In genomic region chr3:196219194-196219969, GRCh38 we compare ENCODE assay signal across 8 cellular contexts. TPM values are rescaled to one million over a fixed set of nuclear protein-coding genes. Genes with fewer than 3 reads are reported as not detected.
DNase-seq lines count a peak whose midpoint lies in the region; ATAC-seq, FAIRE-seq and TF ChIP-seq lines count a peak whose summit lies in the region.

No MANE protein-coding gene starts in this region.

- H3K36me3 ChIP-seq in CD4-positive, CD25-positive, alpha-beta regulatory T cell (ENCODE audit: control insufficient read depth, insufficient read depth, low read length): no peaks in the 10 kb centered on the region
- no peaks in the 10 kb centered on the region for H3K36me3 ChIP-seq in K562 (ENCODE audit: control insufficient read depth, insufficient read depth, low read length)
- no peaks in the 10 kb centered on the region for H3K36me3 ChIP-seq in kidney (ENCODE audit: control insufficient read depth in 1 of 2, insufficient read depth in 2 of 2, low read length in 2 of 2)

- H3K9me1 ChIP-seq in K562 (ENCODE audit: control insufficient read depth, insufficient read depth, low read length): no peaks in the 10 kb centered on the region

- no peak for TF ChIP-seq CTCF in K562 (IDR thresholded peaks at IDR 0.05 in 2 of 3, conservative IDR thresholded peaks at IDR 0.05 in 1 of 3; ENCODE audit: insufficient read depth in 2 of 3, low read depth in 1 of 3, low read length in 3 of 3)
- TF ChIP-seq CTCF in kidney (IDR thresholded peaks at IDR 0.05; ENCODE audit: borderline replicate concordance, extremely low read depth, insufficient read depth): no peak

- H3K79me2 ChIP-seq in K562 (ENCODE audit: control insufficient read depth, insufficient read depth, low read length): no peaks in the 10 kb centered on the region

- no peak for TF ChIP-seq RAD21 in K562 (CRISPR knock-in tag; conservative IDR thresholded peaks at IDR 0.05 in 1 of 2, IDR thresholded peaks at IDR 0.05 in 1 of 2)

- H3K36me3 Mint-ChIP-seq in CD4-positive, CD25-positive, alpha-beta regulatory T cell: no peaks in the 10 kb centered on the region

- peak overlapping the region in 1 of 2 experiments; percentile 62; a peak in 2 of 4 replicates for H3K9ac ChIP-seq in K562 (ENCODE audit: insufficient read depth in 1 of 2, low read depth in 2 of 2, low read length in 2 of 2)
- H3K9ac ChIP-seq in kidney (ENCODE audit: low read length in 2 of 2): peak overlapping the region in 1 of 2 donors; percentile 4

- H4K20me1 ChIP-seq in K562 (replicated peaks; ENCODE audit: control insufficient read depth, insufficient read depth, low read length): no peaks in the 10 kb centered on the region

- no peak overlapping the region for H3K27ac ChIP-seq in CD4-positive, CD25-positive, alpha-beta regulatory T cell (ENCODE audit: insufficient read depth, low read length, poor library complexity, severe bottlenecking)
- H3K27ac ChIP-seq in K562 (ENCODE audit: extremely low read depth, low read depth, low read length) (no peak overlapping the region), kidney (ENCODE audit: low read depth in 2 of 2, low read length in 2 of 2) (no peak overlapping the region)

- H3K4me2 ChIP-seq in K562 (ENCODE audit: insufficient read depth, low read length): peak overlapping the region; percentile 28; the same call in 1 of the 2 replicates

- H3K9me3 Mint-ChIP-seq in CD4-positive, CD25-positive, alpha-beta regulatory T cell: peaks cover 0 to 1% (median 0%) of the 10 kb centered on the region in 7 donors

- in situ Hi-C loops in K562 (cut with MboI): loop anchor here (25.0 kb wide), 1 partner anchor 507 kb away; the partner anchor contains the start of gene MUC20

- no peak for TF ChIP-seq POLR2A in K562 (conservative IDR thresholded peaks at IDR 0.05)

- no TSS peak for BruUV-seq in K562 (replicated peaks; lab: Mats Ljungman, UMichigan)

- H3K9me3 ChIP-seq in CD4-positive, CD25-positive, alpha-beta regulatory T cell (ENCODE audit: control insufficient read depth in 2 of 2, low read length in 2 of 2): no peaks in the 10 kb centered on the region
- no peaks in the 10 kb centered on the region for H3K9me3 ChIP-seq in K562 (replicated peaks; ENCODE audit: control insufficient read depth, insufficient read depth, low read depth, low read length)
- H3K9me3 ChIP-seq in kidney (ENCODE audit: control insufficient read depth in 1 of 2, low read length in 2 of 2): no peaks in the 10 kb centered on the region

- TF ChIP-seq EP300 in K562 (IDR thresholded peaks at IDR 0.05; ENCODE audit: low read length): no peak

- peak; percentile 60 for FAIRE-seq in K562 (lab: Jason Lieb, UNC)
- no peak for FAIRE-seq in kidney (lab: Jason Lieb, UNC)

- H3K4me1 ChIP-seq in CD4-positive, CD25-positive, alpha-beta regulatory T cell (ENCODE audit: control insufficient read depth, insufficient read depth, low read length, poor library complexity, severe bottlenecking): peaks cover 7% of the 10 kb centered on the region
- H3K4me1 ChIP-seq in K562 (replicated peaks in 1 of 2; ENCODE audit: control insufficient read depth in 2 of 2, insufficient read depth in 2 of 2, low read length in 2 of 2) (peaks cover 5 to 31% of the 10 kb centered on the region in 2 experiments; a peak in 4 of 5 replicates), kidney (ENCODE audit: control insufficient read depth in 1 of 2, insufficient read depth in 1 of 2, low read depth in 1 of 2, low read length in 2 of 2) (peaks cover 2 to 3% of the 10 kb centered on the region in 2 donors)

- peak; percentile 89 to 90 for ATAC-seq in CD4-positive, CD25-positive, alpha-beta regulatory T cell (ENCODE audit: low read depth in 2 of 2)
- ATAC-seq in GM21529 (IDR thresholded peaks at IDR 0.05; ENCODE audit: unreplicated experiment) (peak; percentile 82), K562 (peak; percentile 42)

- H3K27ac Mint-ChIP-seq in CD4-positive, CD25-positive, alpha-beta regulatory T cell: peak overlapping the region; percentile 43 to 89 (median 63)

- peak overlapping the region; percentile 72 for H3K4me3 ChIP-seq in CD4-positive, CD25-positive, alpha-beta regulatory T cell (ENCODE audit: low read depth, low read length)
- no peak overlapping the region for H3K4me3 ChIP-seq in K562
- H3K4me3 ChIP-seq in kidney (ENCODE audit: low read length in 2 of 2): peak overlapping the region; percentile 3 to 50

- H2AFZ ChIP-seq in K562 (ENCODE audit: low read depth, low read length): 0 out of 2 replicates have a peak overlapping the region, but pooled peaks have one; percentile 47

- peak overlapping the region; percentile 20 to 90 (median 49) for H3K4me3 Mint-ChIP-seq in CD4-positive, CD25-positive, alpha-beta regulatory T cell

- intact Hi-C loops in K562 (cut with micrococcal nuclease): no loop called here
- intact Hi-C loops in kidney (cut with DNase I): no loop called here

- H3K27me3 ChIP-seq in CD4-positive, CD25-positive, alpha-beta regulatory T cell (ENCODE audit: control insufficient read depth, insufficient read depth, low read length): no peaks in the 10 kb centered on the region
- H3K27me3 ChIP-seq in K562 (ENCODE audit: control insufficient read depth in 2 of 2, insufficient read depth in 2 of 2, low read length in 2 of 2): no peaks in the 10 kb centered on the region

- H3K4me1 Mint-ChIP-seq in CD4-positive, CD25-positive, alpha-beta regulatory T cell: peaks cover 0 to 17% (median 6%) of the 10 kb centered on the region in 4 donors

- peak; percentile 30 to 78 (median 69) for DNase-seq in CD4-positive, CD25-positive, alpha-beta regulatory T cell
- DNase-seq in NCI-H1092 treated with DMSO at 0.1 percent for 48 hours (lab: John Stamatoyannopoulos, UW) (peak; percentile 44), T1000 (lab: John Stamatoyannopoulos, UW) (peak; percentile 9), K562 (ENCODE audit: extremely low read depth in 1 of 4, low spot score in 3 of 4) (no peak), kidney (no peak), 8988T (no peak)
- DNase-seq in stimulated activated CD4-positive, alpha-beta T cell treated with anti-CD3 and anti-CD28 coated beads, Interleukin-1b, Interleukin-23, amount 100 ng/mL, for 48 hours: peak; percentile 68

- CTCF ChIA-PET in K562 (lab: Yijun Ruan, JAX; ENCODE audit: low intra/inter-chr PET ratio): no interaction called here

- POLR2A ChIA-PET in K562 (lab: Yijun Ruan, JAX): no interaction called here

- H3K27me3 Mint-ChIP-seq in CD4-positive, CD25-positive, alpha-beta regulatory T cell: no peaks in the 10 kb centered on the region

- WGBS in K562 (ENCODE audit: insufficient coverage, low coverage, missing lambda C conversion rate): 42% methylated on average over 18 of the region's 19 CpGs

TF ChIP-seq in K562, 482 proteins besides CTCF, POLR2A, EP300 and RAD21 (continues in another document):
- no peak for TF ChIP-seq RBM34 (IDR thresholded peaks at IDR 0.05; ENCODE audit: borderline replicate concordance, insufficient read depth, low read length)

RNA-seq across cellular contexts. Expression of gene SLC51A, which starts 3.0 kb away (rescaled TPM):
- not detected for total RNA-seq in CD4-positive, CD25-positive, alpha-beta regulatory T cell
- 1 to 10 TPM in 1 of 4 donors, under 1 TPM in 3; 0.38 to 2.2 (median 0.63) TPM for polyA plus RNA-seq in CD4-positive, CD25-positive, alpha-beta regulatory T cell
- 0.62 TPM in 1 of 2 replicates, not detected in the other for total RNA-seq in K562 (2011; cell fraction: chromatin; rRNA removed; ENCODE audit: low replicate concordance)
- total RNA-seq in K562 (2011; cell fraction: nucleolus; rRNA removed): not detected in 2 replicates
- not detected in 2 replicates for total RNA-seq in K562 (2011; cell fraction: nucleoplasm; rRNA removed)
- total RNA-seq in K562 (2014; rRNA removed) (not detected in 2 replicates), K562 (2014; rRNA removed; fragmentation: Illumina TruSeq; extraction: Trizol) (not detected in 2 replicates), K562 (2015; rRNA removed; fragmentation: Illumina TruSeq; extraction: Trizol) (not detected in 2 replicates), K562 (2021) (not detected in 2 replicates), kidney (0.98 TPM)
- polyA plus RNA-seq in K562 (2011; rRNA removed) (not detected in 2 replicates), K562 (2014; fragmentation: Illumina TruSeq; extraction: Trizol) (not detected in 2 replicates), K562 (2014; fragmentation: Nextera tagmentation; extraction: Ambion mirVana) (under 1 TPM; 0.35 to 0.38 TPM), K562 (2014; rRNA removed) (not detected in 2 replicates), kidney (ENCODE audit: insufficient read depth, low read depth, low replicate concordance) (6.5 TPM)
- polyA plus RNA-seq in K562 (2011; cell fraction: cytosol; rRNA removed): not detected in 2 replicates
- not detected in 2 replicates for polyA plus RNA-seq in K562 (2011; cell fraction: nucleus; rRNA removed)
- 1.1 and 1.4 TPM in 2 replicates for polyA plus RNA-seq in K562 (2012)
- not detected in 2 replicates for polyA minus RNA-seq in K562 (2011; rRNA and poly(A)+ RNA removed)
- not detected in 2 replicates for polyA minus RNA-seq in K562 (2011; cell fraction: cytosol; rRNA and poly(A)+ RNA removed)
- polyA minus RNA-seq in K562 (2011; cell fraction: nucleus; rRNA and poly(A)+ RNA removed): not detected in 2 replicates

RNA-seq across cellular contexts. Expression of gene ZDHHC19, which starts 8.2 kb away (rescaled TPM):
- not detected for total RNA-seq in CD4-positive, CD25-positive, alpha-beta regulatory T cell
- polyA plus RNA-seq in CD4-positive, CD25-positive, alpha-beta regulatory T cell: not detected
- 2.7 and 8.2 TPM in 2 replicates for total RNA-seq in K562 (2011; cell fraction: chromatin; rRNA removed; ENCODE audit: low replicate concordance)
- total RNA-seq in K562 (2011; cell fraction: nucleolus; rRNA removed): 2.1 and 2.3 TPM in 2 replicates
- 3.0 and 4.6 TPM in 2 replicates for total RNA-seq in K562 (2011; cell fraction: nucleoplasm; rRNA removed)
- total RNA-seq in K562 (2014; rRNA removed) (3.4 and 3.5 TPM in 2 replicates), K562 (2014; rRNA removed; fragmentation: Illumina TruSeq; extraction: Trizol) (0.67 and 0.98 TPM in 2 replicates), K562 (2015; rRNA removed; fragmentation: Illumina TruSeq; extraction: Trizol) (0.94 and 1.7 TPM in 2 replicates), K562 (2021) (5.5 and 6.1 TPM in 2 replicates), kidney (0.57 TPM)
- polyA plus RNA-seq in K562 (2011; rRNA removed) (0.78 and 1.2 TPM in 2 replicates), K562 (2014; fragmentation: Illumina TruSeq; extraction: Trizol) (0.40 and 3.5 TPM in 2 replicates), K562 (2014; fragmentation: Nextera tagmentation; extraction: Ambion mirVana) (1 to 10 TPM; 2.0 to 2.7 TPM), K562 (2014; rRNA removed) (1.1 and 5.5 TPM in 2 replicates), kidney (ENCODE audit: insufficient read depth, low read depth, low replicate concordance) (0.92 TPM)
- polyA plus RNA-seq in K562 (2011; cell fraction: cytosol; rRNA removed): 0.77 and 3.4 TPM in 2 replicates
- 2.9 and 3.2 TPM in 2 replicates for polyA plus RNA-seq in K562 (2011; cell fraction: nucleus; rRNA removed)
- 3.2 and 5.2 TPM in 2 replicates for polyA plus RNA-seq in K562 (2012)
- 3.3 TPM in 1 of 2 replicates, not detected in the other for polyA minus RNA-seq in K562 (2011; rRNA and poly(A)+ RNA removed)
- polyA minus RNA-seq in K562 (2011; cell fraction: cytosol; rRNA and poly(A)+ RNA removed): 1.6 TPM in 1 of 2 replicates, not detected in the other
- polyA minus RNA-seq in K562 (2011; cell fraction: nucleus; rRNA and poly(A)+ RNA removed): 1.1 TPM in 1 of 2 replicates, not detected in the other

Comparison
In these comparisons a context has a peak if more than half of its experiments do, and no peak if none do; other contexts are left out.
1. DNase-seq: peak in CD4-positive, CD25-positive, alpha-beta regulatory T cell (3 of 3), NCI-H1092 treated with DMSO at 0.1 percent for 48 hours (single experiment), T1000 (single experiment) and stimulated activated CD4-positive, alpha-beta T cell treated with anti-CD3 and anti-CD28 coated beads, Interleukin-1b, Interleukin-23, amount 100 ng/mL, for 48 hours (single experiment); none in K562 (0 of 4), kidney (single experiment) and 8988T (single experiment).
2. Peak in every context shown above with its lines, with median percentiles within 50 percentile points of each other: ATAC-seq.